ENCODE assay signal across 19 cellular contexts in genomic region chr19:2771786-2772674, GRCh38. TPM values are rescaled to one million over a fixed set of nuclear protein-coding genes. Genes with fewer than 3 reads are reported as not detected.
DNase-seq lines count a peak whose midpoint lies in the region; ATAC-seq and TF ChIP-seq lines count a peak whose summit lies in the region.
"Had no signal": no experiment of that assay in that cellular context is flagged by ENCODE, and none has a peak within 500 bp of the region (broad histone marks: within the 10 kb centered on the region; RNA-seq: fewer than 3 reads in every experiment).

No MANE protein-coding gene starts in this region.

- no peak for TF ChIP-seq POLR2A in gastrocnemius medialis (IDR thresholded peaks at IDR 0.05)

- H3K27ac ChIP-seq in HEK293 (ENCODE audit: extremely low read depth, low read depth, low read length) (no peak overlapping the region), left ventricle myocardium inferior (replicated peaks) (peak overlapping the region; percentile 84), gastrocnemius medialis (peak overlapping the region; percentile 53 to 81 (median 70))
- H3K27ac ChIP-seq: body of pancreas had no signal

- H3K4me1 ChIP-seq in HEK293 (ENCODE audit: control insufficient read depth, insufficient read depth, low read length), result no peaks in the 10 kb centered on the region
- peaks cover 77% of the 10 kb centered on the region for H3K4me1 ChIP-seq in left ventricle myocardium inferior
- H3K4me1 ChIP-seq in gastrocnemius medialis, result peaks cover 40 to 60% of the 10 kb centered on the region in 2 donors

- H3K4me3 ChIP-seq in HEK293 (ENCODE audit: low read depth, low read length) (no peak overlapping the region), left ventricle myocardium inferior (no peak overlapping the region), gastrocnemius medialis (no peak overlapping the region)
- H3K4me3 ChIP-seq: body of pancreas had no signal

- DNase-seq in left ventricle myocardium inferior, result no peak
- DNase-seq in gastrocnemius medialis, result peak in 1 of 2 donors; percentile 74
- DNase-seq in activated CD4-positive, alpha-beta T cell treated with anti-CD3 and anti-CD28 coated beads, Interleukin-2, amount 50 U/mL, for 4 hours, result no peak
- no peak for DNase-seq in NCI-H510A treated with DMSO at 0.1 percent for 48 hours (lab: John Stamatoyannopoulos, UW)
- DNase-seq: activated naive CD4-positive, alpha-beta T cell treated with anti-CD3 and anti-CD28 coated beads, Interleukin-2, amount 10 ng/mL, durations not matched to agents 7 days and 5 days; body of pancreas; effector memory CD4-positive, alpha-beta T cell; GF-D8; NCI-H82; occipital lobe; stimulated activated CD4-positive, alpha-beta T cell treated with anti-CD3 and anti-CD28 coated beads, Interleukin-12 subunit alpha, Interleukin-12 subunit beta, amount 100 ng/mL, for 4 hours had no signal

- H3K27me3 ChIP-seq in left ventricle myocardium inferior (ENCODE audit: low read depth) (no peaks in the 10 kb centered on the region), gastrocnemius medialis (no peaks in the 10 kb centered on the region)
- H3K27me3 ChIP-seq: body of pancreas had no signal

- peak overlapping the region; percentile 19 to 93 (median 46) for H3K27ac Mint-ChIP-seq in brain
- H3K27ac Mint-ChIP-seq: activated naive CD4-positive, alpha-beta T cell treated with anti-CD3 and anti-CD28 coated beads, Interleukin-2, amount 10 ng/mL, durations not matched to agents 7 days and 5 days; memory B cell; stimulated activated naive CD8-positive, alpha-beta T cell treated with anti-CD3 and anti-CD28 coated beads, Interleukin-15, Interleukin-2, amounts not matched to agents 100 ng/mL and 50 ng/mL, for 24 hours; T-helper 1 cell treated with Interleukin-12 subunit alpha and Interleukin-12 subunit beta and Interleukin-4 antibody, amounts not matched to agents 30 μg/mL and 1 μg/mL, for 36 hours had no signal

- H3K4me1 Mint-ChIP-seq in brain, result peaks cover 23% of the 10 kb centered on the region

- H3K9me3 ChIP-seq in HEK293 (ENCODE audit: control insufficient read depth, insufficient read depth, low read depth, low read length), result no peaks in the 10 kb centered on the region
- H3K9me3 ChIP-seq in left ventricle myocardium inferior (replicated peaks), result no peaks in the 10 kb centered on the region
- H3K9me3 ChIP-seq in gastrocnemius medialis, result no peaks in the 10 kb centered on the region
- H3K9me3 ChIP-seq: body of pancreas had no signal

- CTCF ChIA-PET in HEK293 (lab: Yijun Ruan, JAX), result no interaction called here

- no peak for TF ChIP-seq CTCF in HEK293 (tag by site-specific recombination; IDR thresholded peaks at IDR 0.05)
- TF ChIP-seq CTCF in brain (conservative IDR thresholded peaks at IDR 0.05), result no peak
- no peak for TF ChIP-seq CTCF in left ventricle myocardium inferior (IDR thresholded peaks at IDR 0.05; ENCODE audit: borderline replicate concordance)
- TF ChIP-seq CTCF in gastrocnemius medialis (IDR thresholded peaks at IDR 0.05 in 4 of 5, conservative IDR thresholded peaks at IDR 0.05 in 1 of 5), result no peak

- intact Hi-C loops in left ventricle myocardium inferior (cut with micrococcal nuclease), result no loop called here
- intact Hi-C loops in gastrocnemius medialis (cut with DNase I; ENCODE audit: low total_unique reads), result no loop called here

- ATAC-seq in gastrocnemius medialis, result peak; percentile 22 to 61
- no peak for ATAC-seq in HG03460 (IDR thresholded peaks at IDR 0.05; ENCODE audit: unreplicated experiment)
- no peak for ATAC-seq in HG03571 (IDR thresholded peaks at IDR 0.05; ENCODE audit: unreplicated experiment)
- ATAC-seq: activated CD4-positive, CD25-positive, alpha-beta regulatory T cell treated with anti-CD3 and anti-CD28 coated beads, Interleukin-2, amount 50 U/mL, for 24 hours; body of pancreas had no signal

- no peaks in the 10 kb centered on the region for H3K9me3 Mint-ChIP-seq in brain
- H3K9me3 Mint-ChIP-seq: activated naive CD4-positive, alpha-beta T cell treated with anti-CD3 and anti-CD28 coated beads, Interleukin-2, amount 10 ng/mL, durations not matched to agents 7 days and 5 days; memory B cell; stimulated activated naive CD8-positive, alpha-beta T cell treated with anti-CD3 and anti-CD28 coated beads, Interleukin-15, Interleukin-2, amounts not matched to agents 100 ng/mL and 50 ng/mL, for 24 hours; T-helper 1 cell treated with Interleukin-12 subunit alpha and Interleukin-12 subunit beta and Interleukin-4 antibody, amounts not matched to agents 30 μg/mL and 1 μg/mL, for 36 hours had no signal

- POLR2A ChIA-PET in HEK293 (lab: Yijun Ruan, JAX), result no interaction called here

- in situ Hi-C loops in gastrocnemius medialis (cut with MboI; ENCODE audit: low sequenced_read_pairs in 4 of 4), result no loop called here

- no peaks in the 10 kb centered on the region for H3K27me3 Mint-ChIP-seq in brain
- H3K27me3 Mint-ChIP-seq: activated naive CD4-positive, alpha-beta T cell treated with anti-CD3 and anti-CD28 coated beads, Interleukin-2, amount 10 ng/mL, durations not matched to agents 7 days and 5 days; memory B cell; stimulated activated naive CD8-positive, alpha-beta T cell treated with anti-CD3 and anti-CD28 coated beads, Interleukin-15, Interleukin-2, amounts not matched to agents 100 ng/mL and 50 ng/mL, for 24 hours had no signal

- H3K4me3 Mint-ChIP-seq in brain, result peak overlapping the region in 1 of 5 experiments; percentile 12
- H3K4me3 Mint-ChIP-seq: activated naive CD4-positive, alpha-beta T cell treated with anti-CD3 and anti-CD28 coated beads, Interleukin-2, amount 10 ng/mL, durations not matched to agents 7 days and 5 days; memory B cell; stimulated activated naive CD8-positive, alpha-beta T cell treated with anti-CD3 and anti-CD28 coated beads, Interleukin-15, Interleukin-2, amounts not matched to agents 100 ng/mL and 50 ng/mL, for 24 hours; T-helper 1 cell treated with Interleukin-12 subunit alpha and Interleukin-12 subunit beta and Interleukin-4 antibody, amounts not matched to agents 30 μg/mL and 1 μg/mL, for 36 hours had no signal

- H3K36me3 ChIP-seq in HEK293 (ENCODE audit: control insufficient read depth in 2 of 2, insufficient read depth in 1 of 2, low read length in 2 of 2), result peaks cover 0 to 56% of the 10 kb centered on the region in 2 experiments; a peak in 2 of 3 replicates
- H3K36me3 ChIP-seq in left ventricle myocardium inferior, result peaks cover 18% of the 10 kb centered on the region
- H3K36me3 ChIP-seq in gastrocnemius medialis, result peaks cover 0 to 8% of the 10 kb centered on the region in 2 donors

- H3K36me3 Mint-ChIP-seq in brain, result peaks cover 31% of the 10 kb centered on the region
- H3K36me3 Mint-ChIP-seq: memory B cell had no signal

TF ChIP-seq in HEK293, 187 proteins besides CTCF, POLR2A, EP300 and RAD21:
- peak; percentile 42; the same call in 1 of the 2 replicates for TF ChIP-seq ATF2 (tag by site-specific recombination; IDR thresholded peaks at IDR 0.05; ENCODE audit: low read depth)
- TF ChIP-seq ZNF692 (tag by site-specific recombination; IDR thresholded peaks at IDR 0.05), result no peak
- TF ChIP-seq ZNF138 (tag by site-specific recombination; IDR thresholded peaks at IDR 0.05; ENCODE audit: borderline replicate concordance), result no peak

RNA-seq across cellular contexts. Expression of gene SGTA, which starts 11.0 kb away (rescaled TPM):
- polyA plus RNA-seq in brain (ENCODE audit: insufficient read depth, low read depth, low replicate concordance), result 207 TPM
- total RNA-seq in left ventricle myocardium inferior (72.6 TPM), gastrocnemius medialis (100 to 1,000 TPM in 2 of 4 donors, 10 to 100 TPM in 2; 70.0 to 114 (median 91.2) TPM)

RNA-seq across cellular contexts. Expression of gene THOP1, which starts 13.3 kb away (rescaled TPM):
- polyA plus RNA-seq in brain (ENCODE audit: insufficient read depth, low read depth, low replicate concordance), result 107 TPM
- total RNA-seq in left ventricle myocardium inferior (60.9 TPM), gastrocnemius medialis (100 to 1,000 TPM in 1 of 4 donors, 10 to 100 TPM in 3; 31.5 to 114 (median 73.0) TPM)

RNA-seq across cellular contexts. Expression of gene SLC39A3, which starts 32.2 kb away (rescaled TPM):
- polyA plus RNA-seq in brain (ENCODE audit: insufficient read depth, low read depth, low replicate concordance), result 93.6 TPM
- total RNA-seq in left ventricle myocardium inferior, result 22.6 TPM
- total RNA-seq in gastrocnemius medialis, result 10 to 100 TPM; 23.1 to 60.9 (median 27.1) TPM

RNA-seq across cellular contexts. Expression of gene ZNF554, which starts 47.6 kb away (rescaled TPM):
- 6.0 TPM for polyA plus RNA-seq in brain (ENCODE audit: insufficient read depth, low read depth, low replicate concordance)
- total RNA-seq in left ventricle myocardium inferior (4.2 TPM), gastrocnemius medialis (1 to 10 TPM; 2.1 to 5.3 (median 2.6) TPM)

RNA-seq across cellular contexts. Expression of gene DIRAS1, which starts 50.9 kb away (rescaled TPM):
- 64.5 TPM for polyA plus RNA-seq in brain (ENCODE audit: insufficient read depth, low read depth, low replicate concordance)
- total RNA-seq in left ventricle myocardium inferior (195 TPM), gastrocnemius medialis (1 to 10 TPM in 2 of 4 donors, under 1 TPM in 1, not detected in 1; 0.62 to 2.5 (median 2.0) TPM)

Comparison
In these comparisons a context has a peak if more than half of its experiments do, and no peak if none do; other contexts are left out.
1. ATAC-seq: peak in gastrocnemius medialis (2 of 2); none in HG03460 (single experiment) and HG03571 (single experiment).